Comparison of ENCODE assay signal across 9 cellular contexts in genomic region chr5:134141346-134142050, GRCh38. TPM values are rescaled to one million over a fixed set of nuclear protein-coding genes. Genes with fewer than 3 reads are reported as not detected.
DNase-seq lines count a peak whose midpoint lies in the region; ATAC-seq and TF ChIP-seq lines count a peak whose summit lies in the region.
"Had no signal": no experiment of that assay in that cellular context is flagged by ENCODE, and none has a peak within 500 bp of the region (broad histone marks: within the 10 kb centered on the region; RNA-seq: fewer than 3 reads in every experiment).

No MANE protein-coding gene starts in this region.

- intact Hi-C loops in Caco-2 (cut with micrococcal nuclease; ENCODE audit: unreplicated experiment), result loop anchor here (1.0 to 2.0 kb wide), 2 partner anchors 43 to 115 kb away; no protein-coding TSS in a partner anchor

- no peak for ATAC-seq in naive B cell (ENCODE audit: low read depth in 2 of 2)
- no peak for ATAC-seq in GM21529 (IDR thresholded peaks at IDR 0.05; ENCODE audit: unreplicated experiment)
- no peak for ATAC-seq in GM19035 (IDR thresholded peaks at IDR 0.05; ENCODE audit: unreplicated experiment)

- no peak overlapping the region for H3K4me3 ChIP-seq in Caco-2 (ENCODE audit: low read depth, low read length)
- no peak overlapping the region for H3K4me3 ChIP-seq in HFF-Myc (replicated peaks; ENCODE audit: low read depth, low read length)

- CTCF ChIA-PET in Caco-2 (lab: Charles Lee), result interaction anchor here (0.9 to 5.4 kb wide), 11 partner anchors 12 to 148 kb away, joined by 3 to 67 read pairs (median 5); no protein-coding TSS in a partner anchor

- H3K4me1 Mint-ChIP-seq in Caco-2 (ENCODE audit: low read depth, unreplicated experiment) (peaks cover 22% of the 10 kb centered on the region), naive B cell (peaks cover 18 to 42% (median 40%) of the 10 kb centered on the region in 3 donors)

- no peak for DNase-seq in Caco-2
- no peak for DNase-seq in HFF-Myc (ENCODE audit: extremely low read depth, low read depth)
- peak; percentile 31 for DNase-seq in astrocyte of the hippocampus (ENCODE audit: low read depth, low spot score)
- no peak for DNase-seq in naive B cell
- no peak for DNase-seq in NCI-H510A (lab: John Stamatoyannopoulos, UW)
- DNase-seq: central memory CD4-positive, alpha-beta T cell; NCI-H1092 had no signal

- no TSS peak for BruUV-seq in Caco-2 (replicated peaks; lab: Mats Ljungman, UMichigan)

- no peak overlapping the region for H3K4me3 Mint-ChIP-seq in Caco-2 (ENCODE audit: unreplicated experiment)
- no peak overlapping the region for H3K4me3 Mint-ChIP-seq in naive B cell

- H3K36me3 Mint-ChIP-seq in Caco-2 (ENCODE audit: insufficient read depth, unreplicated experiment) (peaks cover 40% of the 10 kb centered on the region), naive B cell (no peaks in the 10 kb centered on the region)

- no peaks in the 10 kb centered on the region for H3K9me3 Mint-ChIP-seq in Caco-2 (ENCODE audit: unreplicated experiment)
- H3K9me3 Mint-ChIP-seq in naive B cell, result no peaks in the 10 kb centered on the region

- no peaks in the 10 kb centered on the region for H3K27me3 ChIP-seq in Caco-2 (replicated peaks; ENCODE audit: control insufficient read depth, insufficient read depth, low read length)

- POLR2A ChIA-PET in Caco-2 (lab: Charles Lee), result no interaction called here

- peaks cover 7% of the 10 kb centered on the region for H3K36me3 ChIP-seq in Caco-2 (ENCODE audit: control insufficient read depth, insufficient read depth, low read length)

- peak in 1 of 2 experiments; percentile 13 for TF ChIP-seq CTCF in Caco-2 (IDR thresholded peaks at IDR 0.05; ENCODE audit: insufficient read depth in 1 of 2, low read depth in 1 of 2, low read length in 1 of 2, severe bottlenecking in 1 of 2, unreplicated experiment in 1 of 2)
- peak; percentile 10 for TF ChIP-seq CTCF in HFF-Myc (IDR thresholded peaks at IDR 0.05; ENCODE audit: low read depth, low read length, missing control alignments)

- peak overlapping the region; percentile 30 for H3K27ac Mint-ChIP-seq in Caco-2 (ENCODE audit: unreplicated experiment)
- H3K27ac Mint-ChIP-seq in naive B cell, result peak overlapping the region in 5 of 6 donors; percentile 47 to 97 (median 84)

- H3K27me3 Mint-ChIP-seq in Caco-2 (ENCODE audit: insufficient read depth, unreplicated experiment) (no peaks in the 10 kb centered on the region), naive B cell (no peaks in the 10 kb centered on the region)

- no peaks in the 10 kb centered on the region for H3K9me3 ChIP-seq in Caco-2

- peaks cover 30% of the 10 kb centered on the region for H3K4me1 ChIP-seq in Caco-2

RNA-seq across cellular contexts. Expression of gene TCF7, which starts 27.0 kb away (rescaled TPM):
- total RNA-seq in Caco-2 (2022), result 36.2 and 36.5 TPM in 2 replicates
- 1 to 10 TPM in 5 of 6 donors, under 1 TPM in 1; 0.34 to 3.7 (median 2.4) TPM for polyA plus RNA-seq in naive B cell (ENCODE audit: low read depth in 6 of 6)

RNA-seq across cellular contexts. Expression of gene SKP1, which starts 35.3 kb away (rescaled TPM):
- total RNA-seq in Caco-2 (2022), result 351 and 365 TPM in 2 replicates
- polyA plus RNA-seq in naive B cell (ENCODE audit: low read depth in 6 of 6), result 1,000 to 10,000 TPM; 1,058 to 1,567 (median 1,113) TPM
